Comparison of ENCODE assay signal across 18 cellular contexts in the genomic region with DNA sequence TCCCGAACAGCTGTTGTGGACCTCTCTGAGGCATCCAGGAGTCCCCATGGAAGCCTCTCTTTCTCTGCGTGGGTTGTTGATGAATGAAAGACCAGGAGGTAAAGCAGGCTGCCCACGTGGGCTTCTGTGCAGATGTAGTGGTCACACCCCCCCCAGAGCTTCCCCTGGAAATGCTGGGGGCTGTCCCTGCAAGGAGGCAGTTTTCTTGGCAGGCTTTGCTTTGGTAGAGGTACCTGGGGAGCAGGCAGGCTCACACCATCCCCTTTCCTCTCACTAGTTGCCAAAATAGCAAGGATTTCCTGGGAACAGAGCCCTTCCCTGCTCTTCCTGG.
"Had no signal": no experiment of that assay in that cellular context is flagged by ENCODE, and none has a peak within 500 bp of the region (broad histone marks: within the 10 kb centered on the region; RNA-seq: fewer than 3 reads in every experiment).

No MANE protein-coding gene starts in this region.

- H3K4me3 Mint-ChIP-seq: activated T-helper 17 cell treated with anti-CD3 and anti-CD28 coated beads, Interleukin-2, amount 50 U/mL, for 72 hours; effector memory CD8-positive, alpha-beta T cell; nephron progenitor cell; T-helper 1 cell treated with Interleukin-12 subunit alpha and Interleukin-12 subunit beta and Interleukin-4 antibody, amounts not matched to agents 30 μg/mL and 1 μg/mL, for 36 hours had no signal

- DNase-seq: activated naive CD4-positive, alpha-beta T cell; dermis blood vessel endothelial cell; effector memory CD8-positive, alpha-beta T cell; esophagus squamous epithelium; heart right ventricle; kidney glomerular epithelial cell; left ventricle myocardium inferior; nephron progenitor cell; psoas muscle; right cardiac atrium; small intestine; stimulated activated CD4-positive, alpha-beta T cell treated with anti-CD3 and anti-CD28 coated beads, Interleukin-4, amount 100 ng/mL, for 1 hour; tibial artery had no signal

- H3K4me3 ChIP-seq: ascending aorta, esophagus squamous epithelium, heart right ventricle, left ventricle myocardium inferior, psoas muscle, tibial artery, uterus had no signal

- H3K27ac Mint-ChIP-seq: activated T-helper 17 cell treated with anti-CD3 and anti-CD28 coated beads, Interleukin-2, amount 50 U/mL, for 72 hours; effector memory CD8-positive, alpha-beta T cell; nephron progenitor cell; T-helper 1 cell treated with Interleukin-12 subunit alpha and Interleukin-12 subunit beta and Interleukin-4 antibody, amounts not matched to agents 30 μg/mL and 1 μg/mL, for 36 hours had no signal

- H3K27ac ChIP-seq: ascending aorta, esophagus squamous epithelium, heart right ventricle, left ventricle myocardium inferior, psoas muscle, tibial artery, uterus had no signal

- H3K4me1 ChIP-seq: ascending aorta, esophagus squamous epithelium, tibial artery, uterus had no signal

- H3K9me3 ChIP-seq: ascending aorta, esophagus squamous epithelium, heart right ventricle, left ventricle myocardium inferior, psoas muscle, tibial artery, uterus had no signal

- H3K4me1 Mint-ChIP-seq: activated T-helper 17 cell treated with anti-CD3 and anti-CD28 coated beads, Interleukin-2, amount 50 U/mL, for 72 hours had no signal

- ATAC-seq: activated CD4-positive, CD25-positive, alpha-beta regulatory T cell treated with anti-CD3 and anti-CD28 coated beads, Interleukin-2, amount 50 U/mL, for 24 hours; activated T-helper 17 cell treated with anti-CD3 and anti-CD28 coated beads, Interleukin-2, amount 50 U/mL, for 72 hours; effector memory CD8-positive, alpha-beta T cell had no signal

- H3K9me3 Mint-ChIP-seq: activated T-helper 17 cell treated with anti-CD3 and anti-CD28 coated beads, Interleukin-2, amount 50 U/mL, for 72 hours; effector memory CD8-positive, alpha-beta T cell; nephron progenitor cell; T-helper 1 cell treated with Interleukin-12 subunit alpha and Interleukin-12 subunit beta and Interleukin-4 antibody, amounts not matched to agents 30 μg/mL and 1 μg/mL, for 36 hours had no signal

- H3K27me3 ChIP-seq: ascending aorta, heart right ventricle, tibial artery, uterus had no signal

- H3K36me3 ChIP-seq: ascending aorta, esophagus squamous epithelium, heart right ventricle, left ventricle myocardium inferior, tibial artery, uterus had no signal
